Comparison of ENCODE assay signal across 1 cellular context in the genomic region with DNA sequence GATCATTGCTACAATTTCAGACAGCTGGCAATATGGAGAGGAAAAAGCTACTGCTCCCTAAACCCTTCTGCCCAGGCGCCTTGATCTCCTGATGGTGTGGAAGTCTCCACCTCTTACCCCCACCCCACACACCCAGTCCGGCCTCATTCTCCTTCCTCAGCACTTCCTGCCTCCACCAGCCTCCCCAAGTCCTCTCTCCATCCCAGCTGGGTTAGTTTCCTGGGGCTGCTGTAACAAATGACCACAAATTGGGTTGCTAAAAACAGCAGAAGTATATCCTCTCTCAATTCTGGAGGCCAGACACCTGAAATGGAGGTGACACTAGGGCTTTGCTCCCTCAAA.
TF ChIP-seq lines count a peak whose summit lies in the region.

No MANE protein-coding gene starts in this region.

TF ChIP-seq in GM23338, 12 proteins besides CTCF, POLR2A, EP300 and RAD21:
- TF ChIP-seq, protein P1, sequence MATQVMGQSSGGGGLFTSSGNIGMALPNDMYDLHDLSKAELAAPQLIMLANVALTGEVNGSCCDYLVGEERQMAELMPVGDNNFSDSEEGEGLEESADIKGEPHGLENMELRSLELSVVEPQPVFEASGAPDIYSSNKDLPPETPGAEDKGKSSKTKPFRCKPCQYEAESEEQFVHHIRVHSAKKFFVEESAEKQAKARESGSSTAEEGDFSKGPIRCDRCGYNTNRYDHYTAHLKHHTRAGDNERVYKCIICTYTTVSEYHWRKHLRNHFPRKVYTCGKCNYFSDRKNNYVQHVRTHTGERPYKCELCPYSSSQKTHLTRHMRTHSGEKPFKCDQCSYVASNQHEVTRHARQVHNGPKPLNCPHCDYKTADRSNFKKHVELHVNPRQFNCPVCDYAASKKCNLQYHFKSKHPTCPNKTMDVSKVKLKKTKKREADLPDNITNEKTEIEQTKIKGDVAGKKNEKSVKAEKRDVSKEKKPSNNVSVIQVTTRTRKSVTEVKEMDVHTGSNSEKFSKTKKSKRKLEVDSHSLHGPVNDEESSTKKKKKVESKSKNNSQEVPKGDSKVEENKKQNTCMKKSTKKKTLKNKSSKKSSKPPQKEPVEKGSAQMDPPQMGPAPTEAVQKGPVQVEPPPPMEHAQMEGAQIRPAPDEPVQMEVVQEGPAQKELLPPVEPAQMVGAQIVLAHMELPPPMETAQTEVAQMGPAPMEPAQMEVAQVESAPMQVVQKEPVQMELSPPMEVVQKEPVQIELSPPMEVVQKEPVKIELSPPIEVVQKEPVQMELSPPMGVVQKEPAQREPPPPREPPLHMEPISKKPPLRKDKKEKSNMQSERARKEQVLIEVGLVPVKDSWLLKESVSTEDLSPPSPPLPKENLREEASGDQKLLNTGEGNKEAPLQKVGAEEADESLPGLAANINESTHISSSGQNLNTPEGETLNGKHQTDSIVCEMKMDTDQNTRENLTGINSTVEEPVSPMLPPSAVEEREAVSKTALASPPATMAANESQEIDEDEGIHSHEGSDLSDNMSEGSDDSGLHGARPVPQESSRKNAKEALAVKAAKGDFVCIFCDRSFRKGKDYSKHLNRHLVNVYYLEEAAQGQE (IDR thresholded peaks at IDR 0.05; ENCODE audit: unreplicated experiment): no peak
- TF ChIP-seq ZNF114 (CRISPR knock-in tag; IDR thresholded peaks at IDR 0.05): no peak
- no peak for TF ChIP-seq JUNB (IDR thresholded peaks at IDR 0.05; ENCODE audit: unreplicated experiment)
- TF ChIP-seq CREB1 (CRISPR knock-in tag; IDR thresholded peaks at IDR 0.05; ENCODE audit: low read depth): no peak
- no peak for TF ChIP-seq NANOG (IDR thresholded peaks at IDR 0.05; ENCODE audit: borderline replicate concordance)
- no peak for TF ChIP-seq STAT1 (IDR thresholded peaks at IDR 0.05; ENCODE audit: unreplicated experiment)
- no peak for TF ChIP-seq EZH2phosphoT487 (IDR thresholded peaks at IDR 0.05; ENCODE audit: unreplicated experiment)
- no peak for TF ChIP-seq EZH2 (IDR thresholded peaks at IDR 0.05; ENCODE audit: low read depth, unreplicated experiment)
- TF ChIP-seq, protein P2, sequence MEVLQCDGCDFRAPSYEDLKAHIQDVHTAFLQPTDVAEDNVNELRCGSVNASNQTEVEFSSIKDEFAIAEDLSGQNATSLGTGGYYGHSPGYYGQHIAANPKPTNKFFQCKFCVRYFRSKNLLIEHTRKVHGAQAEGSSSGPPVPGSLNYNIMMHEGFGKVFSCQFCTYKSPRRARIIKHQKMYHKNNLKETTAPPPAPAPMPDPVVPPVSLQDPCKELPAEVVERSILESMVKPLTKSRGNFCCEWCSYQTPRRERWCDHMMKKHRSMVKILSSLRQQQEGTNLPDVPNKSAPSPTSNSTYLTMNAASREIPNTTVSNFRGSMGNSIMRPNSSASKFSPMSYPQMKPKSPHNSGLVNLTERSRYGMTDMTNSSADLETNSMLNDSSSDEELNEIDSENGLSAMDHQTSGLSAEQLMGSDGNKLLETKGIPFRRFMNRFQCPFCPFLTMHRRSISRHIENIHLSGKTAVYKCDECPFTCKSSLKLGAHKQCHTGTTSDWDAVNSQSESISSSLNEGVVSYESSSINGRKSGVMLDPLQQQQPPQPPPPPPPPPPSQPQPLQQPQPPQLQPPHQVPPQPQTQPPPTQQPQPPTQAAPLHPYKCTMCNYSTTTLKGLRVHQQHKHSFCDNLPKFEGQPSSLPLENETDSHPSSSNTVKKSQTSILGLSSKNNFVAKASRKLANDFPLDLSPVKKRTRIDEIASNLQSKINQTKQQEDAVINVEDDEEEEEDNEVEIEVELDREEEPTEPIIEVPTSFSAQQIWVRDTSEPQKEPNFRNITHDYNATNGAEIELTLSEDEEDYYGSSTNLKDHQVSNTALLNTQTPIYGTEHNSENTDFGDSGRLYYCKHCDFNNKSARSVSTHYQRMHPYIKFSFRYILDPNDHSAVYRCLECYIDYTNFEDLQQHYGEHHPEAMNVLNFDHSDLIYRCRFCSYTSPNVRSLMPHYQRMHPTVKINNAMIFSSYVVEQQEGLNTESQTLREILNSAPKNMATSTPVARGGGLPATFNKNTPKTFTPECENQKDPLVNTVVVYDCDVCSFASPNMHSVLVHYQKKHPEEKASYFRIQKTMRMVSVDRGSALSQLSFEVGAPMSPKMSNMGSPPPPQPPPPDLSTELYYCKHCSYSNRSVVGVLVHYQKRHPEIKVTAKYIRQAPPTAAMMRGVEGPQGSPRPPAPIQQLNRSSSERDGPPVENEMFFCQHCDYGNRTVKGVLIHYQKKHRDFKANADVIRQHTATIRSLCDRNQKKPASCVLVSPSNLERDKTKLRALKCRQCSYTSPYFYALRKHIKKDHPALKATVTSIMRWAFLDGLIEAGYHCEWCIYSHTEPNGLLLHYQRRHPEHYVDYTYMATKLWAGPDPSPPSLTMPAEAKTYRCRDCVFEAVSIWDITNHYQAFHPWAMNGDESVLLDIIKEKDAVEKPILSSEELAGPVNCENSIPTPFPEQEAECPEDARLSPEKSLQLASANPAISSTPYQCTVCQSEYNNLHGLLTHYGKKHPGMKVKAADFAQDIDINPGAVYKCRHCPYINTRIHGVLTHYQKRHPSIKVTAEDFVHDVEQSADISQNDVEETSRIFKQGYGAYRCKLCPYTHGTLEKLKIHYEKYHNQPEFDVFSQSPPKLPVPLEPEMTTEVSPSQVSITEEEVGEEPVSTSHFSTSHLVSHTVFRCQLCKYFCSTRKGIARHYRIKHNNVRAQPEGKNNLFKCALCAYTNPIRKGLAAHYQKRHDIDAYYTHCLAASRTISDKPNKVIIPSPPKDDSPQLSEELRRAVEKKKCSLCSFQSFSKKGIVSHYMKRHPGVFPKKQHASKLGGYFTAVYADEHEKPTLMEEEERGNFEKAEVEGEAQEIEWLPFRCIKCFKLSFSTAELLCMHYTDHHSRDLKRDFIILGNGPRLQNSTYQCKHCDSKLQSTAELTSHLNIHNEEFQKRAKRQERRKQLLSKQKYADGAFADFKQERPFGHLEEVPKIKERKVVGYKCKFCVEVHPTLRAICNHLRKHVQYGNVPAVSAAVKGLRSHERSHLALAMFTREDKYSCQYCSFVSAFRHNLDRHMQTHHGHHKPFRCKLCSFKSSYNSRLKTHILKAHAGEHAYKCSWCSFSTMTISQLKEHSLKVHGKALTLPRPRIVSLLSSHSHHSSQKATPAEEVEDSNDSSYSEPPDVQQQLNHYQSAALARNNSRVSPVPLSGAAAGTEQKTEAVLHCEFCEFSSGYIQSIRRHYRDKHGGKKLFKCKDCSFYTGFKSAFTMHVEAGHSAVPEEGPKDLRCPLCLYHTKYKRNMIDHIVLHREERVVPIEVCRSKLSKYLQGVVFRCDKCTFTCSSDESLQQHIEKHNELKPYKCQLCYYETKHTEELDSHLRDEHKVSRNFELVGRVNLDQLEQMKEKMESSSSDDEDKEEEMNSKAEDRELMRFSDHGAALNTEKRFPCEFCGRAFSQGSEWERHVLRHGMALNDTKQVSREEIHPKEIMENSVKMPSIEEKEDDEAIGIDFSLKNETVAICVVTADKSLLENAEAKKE (CRISPR knock-in tag; IDR thresholded peaks at IDR 0.05): no peak
- TF ChIP-seq ZNF331 (CRISPR knock-in tag; IDR thresholded peaks at IDR 0.05; ENCODE audit: low read depth): no peak
- TF ChIP-seq, protein P3, sequence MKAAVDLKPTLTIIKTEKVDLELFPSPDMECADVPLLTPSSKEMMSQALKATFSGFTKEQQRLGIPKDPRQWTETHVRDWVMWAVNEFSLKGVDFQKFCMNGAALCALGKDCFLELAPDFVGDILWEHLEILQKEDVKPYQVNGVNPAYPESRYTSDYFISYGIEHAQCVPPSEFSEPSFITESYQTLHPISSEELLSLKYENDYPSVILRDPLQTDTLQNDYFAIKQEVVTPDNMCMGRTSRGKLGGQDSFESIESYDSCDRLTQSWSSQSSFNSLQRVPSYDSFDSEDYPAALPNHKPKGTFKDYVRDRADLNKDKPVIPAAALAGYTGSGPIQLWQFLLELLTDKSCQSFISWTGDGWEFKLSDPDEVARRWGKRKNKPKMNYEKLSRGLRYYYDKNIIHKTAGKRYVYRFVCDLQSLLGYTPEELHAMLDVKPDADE (IDR thresholded peaks at IDR 0.05): no peak
- TF ChIP-seq POLR2AphosphoS5 (IDR thresholded peaks at IDR 0.05; ENCODE audit: low read depth): no peak
